Comparison of ENCODE assay signal across 8 cellular contexts in genomic region chr15:59688888-59689625, GRCh38. TPM values are rescaled to one million over a fixed set of nuclear protein-coding genes. Genes with fewer than 3 reads are reported as not detected.
A peak's percentile ranks its signal among the peaks of the same experiment; 100 is the strongest.
DNase-seq lines count a peak whose midpoint lies in the region; ATAC-seq, FAIRE-seq and TF ChIP-seq lines count a peak whose summit lies in the region.

TSS of gene BNIP2 (minus strand) at chr15:59689320. CDS start at chr15:59682457, 6,863 bp downstream.

- intact Hi-C loops in HepG2 (cut with micrococcal nuclease; ENCODE audit: unreplicated experiment) = loop anchor here (2.0 kb wide), 1 partner anchor 790 kb away; the partner anchor contains the start of gene ICE2

- ATAC-seq in GM19351 (IDR thresholded peaks at IDR 0.05; ENCODE audit: unreplicated experiment) = peak; percentile 79
- peak; percentile 36 for ATAC-seq in HG03558 (IDR thresholded peaks at IDR 0.05; ENCODE audit: extremely low read depth, unreplicated experiment)
- peak; percentile 94 for ATAC-seq in HepG2

- FAIRE-seq in HepG2 (lab: Jason Lieb, UNC) = peak; percentile 75

- POLR2A ChIA-PET in HepG2 (lab: Yijun Ruan, JAX) = interaction anchor here (0.6 to 2.5 kb wide), 7 partner anchors 9 to 709 kb away, joined by 3 to 17 read pairs (median 5); partner anchors contain the start of genes GCNT3 and GTF2A2

- H3K79me2 ChIP-seq in HepG2 (ENCODE audit: insufficient read depth, low read length) = peaks cover 46% of the 10 kb centered on the region

- peak within 1 kb of the TSS; percentile 68 to 97 (median 88) for H3K4me3 ChIP-seq in BLaER1 treated with 17β-estradiol and CSF1 and Interleukin-3, amounts not matched to agents 10 nM and 100 nM
- peak within 1 kb of the TSS; percentile 79 to 98 (median 94) for H3K4me3 ChIP-seq in HepG2 (replicated peaks in 1 of 3; ENCODE audit: insufficient read depth in 1 of 3, low read depth in 2 of 3, low read length in 3 of 3)

- peak within 1 kb of the TSS; percentile 8 for H2AFZ ChIP-seq in HepG2 (ENCODE audit: low read length)

- H3K4me1 ChIP-seq in BLaER1 treated with 17β-estradiol and CSF1 and Interleukin-3, amounts not matched to agents 10 nM and 100 nM = peaks cover 41 to 51% (median 46%) of the 10 kb centered on the region in 10 experiments
- peaks cover 53% of the 10 kb centered on the region for H3K4me1 ChIP-seq in HepG2 (ENCODE audit: insufficient read depth, low read length)

- H3K9ac ChIP-seq in BLaER1 treated with 17β-estradiol and CSF1 and Interleukin-3, amounts not matched to agents 10 nM and 100 nM = peak within 1 kb of the TSS; percentile 96 to 100 (median 99)
- peak within 1 kb of the TSS; percentile 97 for H3K9ac ChIP-seq in HepG2 (ENCODE audit: insufficient read depth, low read depth, low read length)

- peak; percentile 59 to 80 for TF ChIP-seq POLR2A in HepG2 (IDR thresholded peaks at IDR 0.05; ENCODE audit: insufficient read depth in 1 of 2, low read depth in 2 of 2, low read length in 2 of 2)

- DNase-seq in NCI-H774 (lab: John Stamatoyannopoulos, UW) (peak; percentile 95), dermis blood vessel endothelial cell (peak; percentile 100), HepG2 (ENCODE audit: low spot score) (peak; percentile 93)
- peak; percentile 99 to 100 for DNase-seq in activated CD4-positive, alpha-beta T cell treated with anti-CD3 and anti-CD28 coated beads, Interleukin-2, amount 50 U/mL, for 4 hours
- DNase-seq in stimulated activated CD4-positive, alpha-beta T cell treated with anti-CD3 and anti-CD28 coated beads, Interleukin-4, amount 100 ng/mL, for 1 hour = peak; percentile 98

- H3K27me3 ChIP-seq in BLaER1 treated with 17β-estradiol and CSF1 and Interleukin-3, amounts not matched to agents 10 nM and 100 nM = no peaks in the 10 kb centered on the region
- H3K27me3 ChIP-seq in HepG2 (ENCODE audit: control insufficient read depth in 1 of 2, insufficient read depth in 2 of 2, low read length in 2 of 2) = no peaks in the 10 kb centered on the region; a peak in 2 of 5 replicates

- peak; percentile 54 for TF ChIP-seq CTCF in HepG2 (CRISPR knock-in tag; IDR thresholded peaks at IDR 0.05)

- under 1% methylated on average over 23 of the region's 74 CpGs for WGBS in HepG2 (ENCODE audit: low lambda C conversion rate)

- in situ Hi-C loops in HepG2 (cut with HindIII; ENCODE audit: extremely low pct_ligation_motif_present, low pct_unique_long_range_greater_than_20kb) = loop anchor here (25.0 kb wide), 1 partner anchor 773 kb away; no protein-coding TSS in a partner anchor

- no TSS peak for BruUV-seq in HepG2 (replicated peaks; lab: Mats Ljungman, UMichigan)

- H4K20me1 ChIP-seq in BLaER1 treated with 17β-estradiol and CSF1 and Interleukin-3, amounts not matched to agents 10 nM and 100 nM = peaks cover 12 to 50% (median 37%) of the 10 kb centered on the region in 11 experiments; a peak in 20 of 22 replicates
- peaks cover 31% of the 10 kb centered on the region for H4K20me1 ChIP-seq in HepG2 (ENCODE audit: insufficient read depth, low read length)

- H3K36me3 ChIP-seq in BLaER1 treated with 17β-estradiol and CSF1 and Interleukin-3, amounts not matched to agents 10 nM and 100 nM = peaks cover 3 to 37% (median 16%) of the 10 kb centered on the region in 11 experiments; a peak in 17 of 22 replicates
- H3K36me3 ChIP-seq in HepG2 (replicated peaks in 1 of 2; ENCODE audit: control insufficient read depth in 1 of 2, insufficient read depth in 2 of 2, low read length in 2 of 2) = peaks cover 2 to 7% of the 10 kb centered on the region in 2 experiments; a peak in 3 of 5 replicates

- CTCF ChIA-PET in HepG2 (lab: Yijun Ruan, JAX; ENCODE audit: low intra/inter-chr PET ratio, low total read pairs) = no interaction called here

- peak; percentile 34; the same call in 1 of the 2 replicates for TF ChIP-seq RAD21 in HepG2 (CRISPR knock-in tag; IDR thresholded peaks at IDR 0.05)

- no peaks in the 10 kb centered on the region for H3K9me3 ChIP-seq in BLaER1 treated with 17β-estradiol and CSF1 and Interleukin-3, amounts not matched to agents 10 nM and 100 nM (replicated peaks in 1 of 11)
- no peaks in the 10 kb centered on the region for H3K9me3 ChIP-seq in HepG2 (ENCODE audit: low read length)

- TF ChIP-seq EP300 in HepG2 (IDR thresholded peaks at IDR 0.05; ENCODE audit: low read depth in 2 of 2, low read length in 2 of 2) = no peak
- TF ChIP-seq EP300 in HepG2 (CRISPR knock-in tag; IDR thresholded peaks at IDR 0.05; ENCODE audit: borderline replicate concordance) = peak; percentile 43; the same call in 1 of the 2 replicates

- peak within 1 kb of the TSS; percentile 85 to 100 (median 95) for H3K4me2 ChIP-seq in BLaER1 treated with 17β-estradiol and CSF1 and Interleukin-3, amounts not matched to agents 10 nM and 100 nM
- peak within 1 kb of the TSS; percentile 93 for H3K4me2 ChIP-seq in HepG2 (ENCODE audit: low read depth, low read length)

- peak within 1 kb of the TSS; percentile 96 to 100 (median 99) for H3K27ac ChIP-seq in BLaER1 treated with 17β-estradiol and CSF1 and Interleukin-3, amounts not matched to agents 10 nM and 100 nM
- peak within 1 kb of the TSS; percentile 98 for H3K27ac ChIP-seq in HepG2 (ENCODE audit: extremely low read length, insufficient read depth, low read length)

TF ChIP-seq in HepG2, 621 proteins besides CTCF, POLR2A, EP300 and RAD21 (continues in another document):
- no peak for TF ChIP-seq ZNF577 (CRISPR knock-in tag; IDR thresholded peaks at IDR 0.05; ENCODE audit: borderline replicate concordance, low read depth)
- no peak for TF ChIP-seq ZNF549 (CRISPR knock-in tag; IDR thresholded peaks at IDR 0.05)
- TF ChIP-seq ARID3A (IDR thresholded peaks at IDR 0.05; ENCODE audit: low read depth, low read length) = no peak
- TF ChIP-seq GATAD2A (CRISPR knock-in tag; IDR thresholded peaks at IDR 0.05) = no peak; the same call in 1 of the 2 replicates
- no peak for TF ChIP-seq ATRX (CRISPR knock-in tag; IDR thresholded peaks at IDR 0.05; ENCODE audit: borderline replicate concordance)
- no peak for TF ChIP-seq RARA (CRISPR knock-in tag; IDR thresholded peaks at IDR 0.05)
- TF ChIP-seq ZBTB44 (CRISPR knock-in tag; IDR thresholded peaks at IDR 0.05) = 0 out of 2 replicates have a peak, but pooled peaks have one; percentile 17
- TF ChIP-seq PLRG1 (conservative IDR thresholded peaks at IDR 0.05) = no peak
- peak; percentile 99 for TF ChIP-seq GABPA (IDR thresholded peaks at IDR 0.05; ENCODE audit: low read depth, low read length)
- TF ChIP-seq GABPA (CRISPR knock-in tag; IDR thresholded peaks at IDR 0.05; ENCODE audit: low read depth) = peak; percentile 86
- peak; percentile 48 for TF ChIP-seq BCL6 (CRISPR knock-in tag; IDR thresholded peaks at IDR 0.05)
- TF ChIP-seq ZNF33A (CRISPR knock-in tag; IDR thresholded peaks at IDR 0.05; ENCODE audit: borderline replicate concordance) = peak; percentile 58; the same call in 1 of the 2 replicates
- no peak for TF ChIP-seq ZFYVE20 (CRISPR knock-in tag; IDR thresholded peaks at IDR 0.05; ENCODE audit: borderline replicate concordance, low read depth)

RNA-seq across cellular contexts. Expression of gene BNIP2, which starts in this region (rescaled TPM):
- 322 and 364 TPM in 2 replicates for total RNA-seq in dermis blood vessel endothelial cell
- total RNA-seq in HepG2 (2016; rRNA removed; fragmentation: Illumina TruSeq; extraction: Trizol) = 55.1 and 57.6 TPM in 2 replicates
- 14.7 and 15.0 TPM in 2 replicates for total RNA-seq in HepG2 (2016; cell fraction: cytosol; rRNA removed; fragmentation: Illumina TruSeq; extraction: Trizol; ENCODE audit: low read depth)
- total RNA-seq in HepG2 (2016; cell fraction: insoluble cytoplasmic fraction; rRNA removed; fragmentation: Illumina TruSeq; extraction: Trizol) = 53.0 and 56.3 TPM in 2 replicates
- 19.6 and 21.1 TPM in 2 replicates for total RNA-seq in HepG2 (2016; cell fraction: membrane; rRNA removed; fragmentation: Illumina TruSeq; extraction: Trizol)
- total RNA-seq in HepG2 (2016; cell fraction: nucleus; rRNA removed; fragmentation: Illumina TruSeq; extraction: Trizol) = 59.8 and 62.4 TPM in 2 replicates
- 11.9 and 17.4 TPM in 2 replicates for polyA plus RNA-seq in HepG2 (2011; rRNA removed)
- 15.1 and 17.3 TPM in 2 replicates for polyA plus RNA-seq in HepG2 (2011; cell fraction: cytosol; rRNA removed)
- polyA plus RNA-seq in HepG2 (2011; cell fraction: nucleus; rRNA removed) = 20.7 and 22.5 TPM in 2 replicates
- polyA plus RNA-seq in HepG2 (2012) = 24.1 and 27.1 TPM in 2 replicates
- polyA plus RNA-seq in HepG2 (2016; cell fraction: cytosol; fragmentation: Illumina TruSeq; extraction: Trizol; ENCODE audit: low read depth) = 3.1 and 4.4 TPM in 2 replicates
- 39.2 and 39.8 TPM in 2 replicates for polyA plus RNA-seq in HepG2 (2016; cell fraction: insoluble cytoplasmic fraction; fragmentation: Illumina TruSeq; extraction: Trizol; ENCODE audit: low read depth)
- polyA plus RNA-seq in HepG2 (2016; cell fraction: membrane; fragmentation: Illumina TruSeq; extraction: Trizol; ENCODE audit: low read depth) = 11.3 and 11.4 TPM in 2 replicates
- 64.4 and 67.5 TPM in 2 replicates for polyA plus RNA-seq in HepG2 (2016; cell fraction: nucleus; fragmentation: Illumina TruSeq; extraction: Trizol; ENCODE audit: insufficient read depth, low read depth)
- 5.2 and 8.2 TPM in 2 replicates for polyA minus RNA-seq in HepG2 (2011; rRNA and poly(A)+ RNA removed; ENCODE audit: low replicate concordance)
- polyA minus RNA-seq in HepG2 (2011; cell fraction: cytosol; rRNA and poly(A)+ RNA removed) = 27.3 and 28.5 TPM in 2 replicates
- polyA minus RNA-seq in HepG2 (2011; cell fraction: nucleus; rRNA and poly(A)+ RNA removed) = 69.1 and 79.8 TPM in 2 replicates

Comparison
In these comparisons a context has a peak if more than half of its experiments do, and no peak if none do; other contexts are left out.
1. Peak in every context shown above with its lines: DNase-seq, ATAC-seq, H3K4me3 ChIP-seq and H3K27ac ChIP-seq.
2. ATAC-seq: peak in every context shown above with its lines; median percentile 94 in HepG2; 79 in GM19351; 36 in HG03558.